In the genomic region with DNA sequence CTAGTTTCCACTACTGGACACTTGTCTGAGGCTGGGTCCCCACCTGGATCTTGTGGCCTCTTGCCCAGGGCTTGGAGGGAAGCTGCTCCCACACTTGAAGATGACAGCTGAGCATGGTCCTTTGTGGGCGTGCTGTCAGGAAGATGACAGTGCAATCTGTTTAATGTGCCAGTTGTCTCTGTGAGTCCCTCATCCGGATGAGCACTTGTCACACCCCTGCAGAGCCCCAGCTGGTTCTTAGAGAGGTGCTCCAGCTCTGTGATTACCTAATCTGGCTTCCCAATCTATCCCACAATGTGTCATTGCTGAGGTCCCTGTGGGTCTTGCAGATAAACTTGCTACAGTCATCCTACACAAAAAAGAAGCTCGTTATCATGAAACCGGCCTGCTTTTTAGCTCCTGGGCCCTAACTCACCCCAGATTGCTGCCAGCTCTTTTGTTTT, we compare ENCODE assay signal across 1 cellular context.
TF ChIP-seq lines count a peak whose summit lies in the region.

No MANE protein-coding gene starts in this region.

TF ChIP-seq in K562, 482 proteins besides CTCF, POLR2A, EP300 and RAD21 (continued from another document and continues in another):
- TF ChIP-seq CBX8 (IDR thresholded peaks at IDR 0.05; ENCODE audit: borderline replicate concordance, extremely low read depth, low read depth, low read length, poor library complexity, severe bottlenecking) (no peak), ZKSCAN8 (CRISPR knock-in tag; IDR thresholded peaks at IDR 0.05) (peak; percentile 91; the same call in 1 of the 2 replicates), MTF1 (CRISPR knock-in tag; IDR thresholded peaks at IDR 0.05; ENCODE audit: borderline replicate concordance) (no peak), ZNF143 (CRISPR knock-in tag; IDR thresholded peaks at IDR 0.05) (no peak), ZEB2 (IDR thresholded peaks at IDR 0.05) (peak; percentile 96), ZNF175 (CRISPR knock-in tag; IDR thresholded peaks at IDR 0.05; ENCODE audit: low read depth) (peak; percentile 97), MCM3 (IDR thresholded peaks at IDR 0.05) (no peak), GTF2A2 (tag; IDR thresholded peaks at IDR 0.05) (no peak), RBFOX2 (IDR thresholded peaks at IDR 0.05; ENCODE audit: low read depth, low read length) (no peak), ZNF124 (CRISPR knock-in tag; IDR thresholded peaks at IDR 0.05) (no peak), ZNF707 (CRISPR knock-in tag; conservative IDR thresholded peaks at IDR 0.05) (no peak), NFYB (IDR thresholded peaks at IDR 0.05; ENCODE audit: extremely low read depth, insufficient read length) (no peak), PCBP2 (IDR thresholded peaks at IDR 0.05; ENCODE audit: low read depth, low read length, poor library complexity, severe bottlenecking) (no peak), U2AF2 (optimal IDR thresholded peaks at IDR 0.05; ENCODE audit: low read depth, low read length) (no peak), POLR2G (IDR thresholded peaks at IDR 0.05; ENCODE audit: low read depth, low read length) (no peak), ZNF561 (CRISPR knock-in tag; conservative IDR thresholded peaks at IDR 0.05) (no peak), ZNF384 (IDR thresholded peaks at IDR 0.05; ENCODE audit: low read depth, low read length) (peak; percentile 77), TAF9B (IDR thresholded peaks at IDR 0.05; ENCODE audit: partially characterized antibody) (peak; percentile 98), NEUROD1 (IDR thresholded peaks at IDR 0.05; ENCODE audit: borderline replicate concordance, low read depth, low read length, partially characterized antibody) (peak; percentile 97), SMAD3 (CRISPR knock-in tag; conservative IDR thresholded peaks at IDR 0.05) (peak; percentile 96), MAFK (IDR thresholded peaks at IDR 0.05; ENCODE audit: low read length) (peak; percentile 91), LCOR (CRISPR knock-in tag; IDR thresholded peaks at IDR 0.05) (peak; percentile 99), TBP (optimal IDR thresholded peaks at IDR 0.05; ENCODE audit: low read depth, low read length) (no peak), MEIS2 (IDR thresholded peaks at IDR 0.05; ENCODE audit: partially characterized antibody) (peak; percentile 96), TCF7L2 (IDR thresholded peaks at IDR 0.05; ENCODE audit: low read depth, low read length) (no peak), LARP7 (IDR thresholded peaks at IDR 0.05) (no peak), NCOA6 (IDR thresholded peaks at IDR 0.05) (no peak), ZNF766 (CRISPR knock-in tag; conservative IDR thresholded peaks at IDR 0.05) (peak; percentile 98), ZNF589 (CRISPR knock-in tag; IDR thresholded peaks at IDR 0.05; ENCODE audit: low read depth) (peak; percentile 97), ZNF121 (CRISPR knock-in tag; conservative IDR thresholded peaks at IDR 0.05) (no peak), HCFC1 (IDR thresholded peaks at IDR 0.05; ENCODE audit: low read depth, low read length) (no peak), HLTF (IDR thresholded peaks at IDR 0.05) (0 out of 2 replicates have a peak, but pooled peaks have one; percentile 68), POLR2B (IDR thresholded peaks at IDR 0.05; ENCODE audit: low read depth, partially characterized antibody) (no peak), FOXA1 (IDR thresholded peaks at IDR 0.05; ENCODE audit: borderline replicate concordance) (no peak), FOXJ2 (tag; IDR thresholded peaks at IDR 0.05) (peak; percentile 73; the same call in 1 of the 2 replicates), CAMTA2 (CRISPR knock-in tag; conservative IDR thresholded peaks at IDR 0.05) (no peak), ETV1 (tag; conservative IDR thresholded peaks at IDR 0.05; ENCODE audit: low read depth) (peak; percentile 97), ZNF140 (CRISPR knock-in tag; IDR thresholded peaks at IDR 0.05) (no peak), FOSL1 (tag; conservative IDR thresholded peaks at IDR 0.05) (peak; percentile 100), SRSF3 (IDR thresholded peaks at IDR 0.05; ENCODE audit: insufficient read depth, low read length) (no peak), ZNF239 (CRISPR knock-in tag; IDR thresholded peaks at IDR 0.05) (peak; percentile 55)
- TF ChIP-seq, protein P1, sequence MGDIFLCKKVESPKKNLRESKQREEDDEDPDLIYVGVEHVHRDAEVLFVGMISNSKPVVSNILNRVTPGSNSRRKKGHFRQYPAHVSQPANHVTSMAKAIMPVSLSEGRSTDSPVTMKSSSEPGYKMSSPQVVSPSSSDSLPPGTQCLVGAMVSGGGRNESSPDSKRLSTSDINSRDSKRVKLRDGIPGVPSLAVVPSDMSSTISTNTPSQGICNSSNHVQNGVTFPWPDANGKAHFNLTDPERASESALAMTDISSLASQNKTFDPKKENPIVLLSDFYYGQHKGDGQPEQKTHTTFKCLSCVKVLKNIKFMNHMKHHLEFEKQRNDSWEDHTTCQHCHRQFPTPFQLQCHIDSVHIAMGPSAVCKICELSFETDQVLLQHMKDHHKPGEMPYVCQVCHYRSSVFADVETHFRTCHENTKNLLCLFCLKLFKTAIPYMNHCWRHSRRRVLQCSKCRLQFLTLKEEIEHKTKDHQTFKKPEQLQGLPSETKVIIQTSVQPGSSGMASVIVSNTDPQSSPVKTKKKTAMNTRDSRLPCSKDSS (IDR thresholded peaks at IDR 0.05; ENCODE audit: low read depth, partially characterized antibody), result no peak
- TF ChIP-seq, protein P2, sequence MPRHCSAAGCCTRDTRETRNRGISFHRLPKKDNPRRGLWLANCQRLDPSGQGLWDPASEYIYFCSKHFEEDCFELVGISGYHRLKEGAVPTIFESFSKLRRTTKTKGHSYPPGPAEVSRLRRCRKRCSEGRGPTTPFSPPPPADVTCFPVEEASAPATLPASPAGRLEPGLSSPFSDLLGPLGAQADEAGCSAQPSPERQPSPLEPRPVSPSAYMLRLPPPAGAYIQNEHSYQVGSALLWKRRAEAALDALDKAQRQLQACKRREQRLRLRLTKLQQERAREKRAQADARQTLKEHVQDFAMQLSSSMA (CRISPR knock-in tag; IDR thresholded peaks at IDR 0.05), result no peak
- TF ChIP-seq, protein P3, sequence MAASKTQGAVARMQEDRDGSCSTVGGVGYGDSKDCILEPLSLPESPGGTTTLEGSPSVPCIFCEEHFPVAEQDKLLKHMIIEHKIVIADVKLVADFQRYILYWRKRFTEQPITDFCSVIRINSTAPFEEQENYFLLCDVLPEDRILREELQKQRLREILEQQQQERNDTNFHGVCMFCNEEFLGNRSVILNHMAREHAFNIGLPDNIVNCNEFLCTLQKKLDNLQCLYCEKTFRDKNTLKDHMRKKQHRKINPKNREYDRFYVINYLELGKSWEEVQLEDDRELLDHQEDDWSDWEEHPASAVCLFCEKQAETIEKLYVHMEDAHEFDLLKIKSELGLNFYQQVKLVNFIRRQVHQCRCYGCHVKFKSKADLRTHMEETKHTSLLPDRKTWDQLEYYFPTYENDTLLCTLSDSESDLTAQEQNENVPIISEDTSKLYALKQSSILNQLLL (CRISPR knock-in tag; IDR thresholded peaks at IDR 0.05; ENCODE audit: borderline replicate concordance), result no peak
- TF ChIP-seq, protein P4, sequence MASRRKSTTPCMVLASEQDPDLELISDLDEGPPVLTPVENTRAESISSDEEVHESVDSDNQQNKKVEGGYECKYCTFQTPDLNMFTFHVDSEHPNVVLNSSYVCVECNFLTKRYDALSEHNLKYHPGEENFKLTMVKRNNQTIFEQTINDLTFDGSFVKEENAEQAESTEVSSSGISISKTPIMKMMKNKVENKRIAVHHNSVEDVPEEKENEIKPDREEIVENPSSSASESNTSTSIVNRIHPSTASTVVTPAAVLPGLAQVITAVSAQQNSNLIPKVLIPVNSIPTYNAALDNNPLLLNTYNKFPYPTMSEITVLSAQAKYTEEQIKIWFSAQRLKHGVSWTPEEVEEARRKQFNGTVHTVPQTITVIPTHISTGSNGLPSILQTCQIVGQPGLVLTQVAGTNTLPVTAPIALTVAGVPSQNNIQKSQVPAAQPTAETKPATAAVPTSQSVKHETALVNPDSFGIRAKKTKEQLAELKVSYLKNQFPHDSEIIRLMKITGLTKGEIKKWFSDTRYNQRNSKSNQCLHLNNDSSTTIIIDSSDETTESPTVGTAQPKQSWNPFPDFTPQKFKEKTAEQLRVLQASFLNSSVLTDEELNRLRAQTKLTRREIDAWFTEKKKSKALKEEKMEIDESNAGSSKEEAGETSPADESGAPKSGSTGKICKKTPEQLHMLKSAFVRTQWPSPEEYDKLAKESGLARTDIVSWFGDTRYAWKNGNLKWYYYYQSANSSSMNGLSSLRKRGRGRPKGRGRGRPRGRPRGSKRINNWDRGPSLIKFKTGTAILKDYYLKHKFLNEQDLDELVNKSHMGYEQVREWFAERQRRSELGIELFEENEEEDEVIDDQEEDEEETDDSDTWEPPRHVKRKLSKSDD (conservative IDR thresholded peaks at IDR 0.05; ENCODE audit: low read length), result no peak
- TF ChIP-seq, protein P5, sequence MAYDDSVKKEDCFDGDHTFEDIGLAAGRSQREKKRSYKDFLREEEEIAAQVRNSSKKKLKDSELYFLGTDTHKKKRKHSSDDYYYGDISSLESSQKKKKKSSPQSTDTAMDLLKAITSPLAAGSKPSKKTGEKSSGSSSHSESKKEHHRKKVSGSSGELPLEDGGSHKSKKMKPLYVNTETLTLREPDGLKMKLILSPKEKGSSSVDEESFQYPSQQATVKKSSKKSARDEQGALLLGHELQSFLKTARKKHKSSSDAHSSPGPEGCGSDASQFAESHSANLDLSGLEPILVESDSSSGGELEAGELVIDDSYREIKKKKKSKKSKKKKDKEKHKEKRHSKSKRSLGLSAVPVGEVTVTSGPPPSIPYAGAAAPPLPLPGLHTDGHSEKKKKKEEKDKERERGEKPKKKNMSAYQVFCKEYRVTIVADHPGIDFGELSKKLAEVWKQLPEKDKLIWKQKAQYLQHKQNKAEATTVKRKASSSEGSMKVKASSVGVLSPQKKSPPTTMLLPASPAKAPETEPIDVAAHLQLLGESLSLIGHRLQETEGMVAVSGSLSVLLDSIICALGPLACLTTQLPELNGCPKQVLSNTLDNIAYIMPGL (CRISPR knock-in tag; IDR thresholded peaks at IDR 0.05), result no peak
- TF ChIP-seq, protein P6, sequence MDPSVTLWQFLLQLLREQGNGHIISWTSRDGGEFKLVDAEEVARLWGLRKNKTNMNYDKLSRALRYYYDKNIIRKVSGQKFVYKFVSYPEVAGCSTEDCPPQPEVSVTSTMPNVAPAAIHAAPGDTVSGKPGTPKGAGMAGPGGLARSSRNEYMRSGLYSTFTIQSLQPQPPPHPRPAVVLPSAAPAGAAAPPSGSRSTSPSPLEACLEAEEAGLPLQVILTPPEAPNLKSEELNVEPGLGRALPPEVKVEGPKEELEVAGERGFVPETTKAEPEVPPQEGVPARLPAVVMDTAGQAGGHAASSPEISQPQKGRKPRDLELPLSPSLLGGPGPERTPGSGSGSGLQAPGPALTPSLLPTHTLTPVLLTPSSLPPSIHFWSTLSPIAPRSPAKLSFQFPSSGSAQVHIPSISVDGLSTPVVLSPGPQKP (CRISPR knock-in tag; IDR thresholded peaks at IDR 0.05), result no peak
- TF ChIP-seq, protein P7, sequence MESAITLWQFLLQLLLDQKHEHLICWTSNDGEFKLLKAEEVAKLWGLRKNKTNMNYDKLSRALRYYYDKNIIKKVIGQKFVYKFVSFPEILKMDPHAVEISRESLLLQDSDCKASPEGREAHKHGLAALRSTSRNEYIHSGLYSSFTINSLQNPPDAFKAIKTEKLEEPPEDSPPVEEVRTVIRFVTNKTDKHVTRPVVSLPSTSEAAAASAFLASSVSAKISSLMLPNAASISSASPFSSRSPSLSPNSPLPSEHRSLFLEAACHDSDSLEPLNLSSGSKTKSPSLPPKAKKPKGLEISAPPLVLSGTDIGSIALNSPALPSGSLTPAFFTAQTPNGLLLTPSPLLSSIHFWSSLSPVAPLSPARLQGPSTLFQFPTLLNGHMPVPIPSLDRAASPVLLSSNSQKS (CRISPR knock-in tag; IDR thresholded peaks at IDR 0.05), result no peak
- TF ChIP-seq, protein P8, sequence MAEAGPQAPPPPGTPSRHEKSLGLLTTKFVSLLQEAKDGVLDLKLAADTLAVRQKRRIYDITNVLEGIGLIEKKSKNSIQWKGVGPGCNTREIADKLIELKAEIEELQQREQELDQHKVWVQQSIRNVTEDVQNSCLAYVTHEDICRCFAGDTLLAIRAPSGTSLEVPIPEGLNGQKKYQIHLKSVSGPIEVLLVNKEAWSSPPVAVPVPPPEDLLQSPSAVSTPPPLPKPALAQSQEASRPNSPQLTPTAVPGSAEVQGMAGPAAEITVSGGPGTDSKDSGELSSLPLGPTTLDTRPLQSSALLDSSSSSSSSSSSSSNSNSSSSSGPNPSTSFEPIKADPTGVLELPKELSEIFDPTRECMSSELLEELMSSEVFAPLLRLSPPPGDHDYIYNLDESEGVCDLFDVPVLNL (CRISPR knock-in tag; IDR thresholded peaks at IDR 0.05; ENCODE audit: low read depth), result no peak
- TF ChIP-seq, protein P9, sequence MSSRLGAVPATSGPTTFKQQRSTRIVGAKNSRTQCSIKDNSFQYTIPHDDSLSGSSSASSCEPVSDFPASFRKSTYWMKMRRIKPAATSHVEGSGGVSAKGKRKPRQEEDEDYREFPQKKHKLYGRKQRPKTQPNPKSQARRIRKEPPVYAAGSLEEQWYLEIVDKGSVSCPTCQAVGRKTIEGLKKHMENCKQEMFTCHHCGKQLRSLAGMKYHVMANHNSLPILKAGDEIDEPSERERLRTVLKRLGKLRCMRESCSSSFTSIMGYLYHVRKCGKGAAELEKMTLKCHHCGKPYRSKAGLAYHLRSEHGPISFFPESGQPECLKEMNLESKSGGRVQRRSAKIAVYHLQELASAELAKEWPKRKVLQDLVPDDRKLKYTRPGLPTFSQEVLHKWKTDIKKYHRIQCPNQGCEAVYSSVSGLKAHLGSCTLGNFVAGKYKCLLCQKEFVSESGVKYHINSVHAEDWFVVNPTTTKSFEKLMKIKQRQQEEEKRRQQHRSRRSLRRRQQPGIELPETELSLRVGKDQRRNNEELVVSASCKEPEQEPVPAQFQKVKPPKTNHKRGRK (tag; IDR thresholded peaks at IDR 0.05), result no peak
